Comparison of ENCODE assay signal across 8 cellular contexts in genomic region chr21:25607151-25607811, GRCh38. TPM values are rescaled to one million over a fixed set of nuclear protein-coding genes. Genes with fewer than 3 reads are reported as not detected.
DNase-seq lines count a peak whose midpoint lies in the region; TF ChIP-seq lines count a peak whose summit lies in the region.

Gene MRPL39 (minus strand): TSS chr21:25607481. CDS start chr21:25607475, 6 bp downstream.

- H3K4me3 ChIP-seq in MM.1S (ENCODE audit: low read length) (peak within 1 kb of the TSS; percentile 91), neuronal stem cell (ENCODE audit: low read length in 2 of 2) (peak within 1 kb of the TSS; percentile 62 to 92)

- H3K9me3 ChIP-seq in MM.1S (replicated peaks; ENCODE audit: insufficient read depth, low read length) = no peaks in the 10 kb centered on the region
- H3K9me3 ChIP-seq in neuronal stem cell (replicated peaks in 1 of 2; ENCODE audit: control insufficient read depth in 2 of 2, insufficient read depth in 1 of 2, low read depth in 1 of 2, low read length in 2 of 2) = no peaks in the 10 kb centered on the region

- H3K4ac ChIP-seq in neuronal stem cell (ENCODE audit: low read length) = no peak within 1 kb of the TSS

- H3K4me1 ChIP-seq in MM.1S (ENCODE audit: low read length) (peaks cover 2% of the 10 kb centered on the region; the same call in 1 of the 2 replicates), neuronal stem cell (ENCODE audit: control insufficient read depth in 2 of 2, insufficient read depth in 1 of 2, low read depth in 1 of 2, low read length in 2 of 2) (peaks cover 0 to 3% of the 10 kb centered on the region in 2 donors)

- no CpG with 5 or more reads among the region's 57 CpGs for WGBS in neuronal stem cell (ENCODE audit: extremely low coverage in 2 of 2, insufficient read length in 2 of 2, insufficient replicate concordance in 1 of 2), 2 donors

- no peak within 1 kb of the TSS for H3K14ac ChIP-seq in neuronal stem cell (ENCODE audit: low read length)

- no peak within 1 kb of the TSS for H4K91ac ChIP-seq in neuronal stem cell (ENCODE audit: low read depth, low read length, poor library complexity)

- no peak within 1 kb of the TSS for H2BK120ac ChIP-seq in neuronal stem cell (ENCODE audit: low read depth, low read length)

- H3K27ac ChIP-seq in MM.1S (ENCODE audit: low read length) (peak within 1 kb of the TSS; percentile 48; the same call in 1 of the 2 replicates), neuronal stem cell (replicated peaks; ENCODE audit: low read length) (peak within 1 kb of the TSS; percentile 81)

- H3K18ac ChIP-seq in neuronal stem cell (ENCODE audit: low read length) = peak within 1 kb of the TSS; percentile 94

- H4K20me1 ChIP-seq in MM.1S (ENCODE audit: insufficient read depth, low read length) = no peaks in the 10 kb centered on the region

- peaks cover 30% of the 10 kb centered on the region for H3K79me2 ChIP-seq in MM.1S (ENCODE audit: low read length)

- DNase-seq in GF-D8 (lab: John Stamatoyannopoulos, UW) (peak; percentile 67), HCEC 1CT (peak; percentile 89), MM.1S (peak; percentile 92), SIG-M5 treated with dmso at 0.1 percent for 504 hours (lab: John Stamatoyannopoulos, UW; ENCODE audit: unreplicated experiment) (peak; percentile 86), foreskin melanocyte (peak; percentile 82), neuronal stem cell (ENCODE audit: low spot score) (peak; percentile 83)
- DNase-seq in activated gamma-delta T cell treated with anti-CD3 and anti-CD28 coated beads, Interleukin-2, amount 50 U/mL, for 16 hours (ENCODE audit: low read depth) = peak; percentile 80

- H2AFZ ChIP-seq in MM.1S (ENCODE audit: low read length) = peak within 1 kb of the TSS; percentile 99
- peak within 1 kb of the TSS; percentile 98 for H2AFZ ChIP-seq in neuronal stem cell (ENCODE audit: low read length)

- peak within 1 kb of the TSS; percentile 39 for H2BK15ac ChIP-seq in neuronal stem cell (ENCODE audit: low read length)

- no peak within 1 kb of the TSS for H2BK5ac ChIP-seq in neuronal stem cell (ENCODE audit: low read length)

- H3K9me2 ChIP-seq in MM.1S (replicated peaks; ENCODE audit: insufficient read depth, low read length) = no peaks in the 10 kb centered on the region

- H3K9ac ChIP-seq in MM.1S (ENCODE audit: low read length) (peak within 1 kb of the TSS; percentile 94), neuronal stem cell (ENCODE audit: low read depth, low read length, poor library complexity) (peak within 1 kb of the TSS; percentile 90)

- no peaks in the 10 kb centered on the region; the same call in 1 of the 2 replicates for H3K36me3 ChIP-seq in MM.1S (replicated peaks; ENCODE audit: insufficient read depth, low read length)
- H3K36me3 ChIP-seq in neuronal stem cell (replicated peaks in 1 of 2; ENCODE audit: control insufficient read depth in 2 of 2, insufficient read depth in 2 of 2, low read length in 2 of 2) = peaks cover 11 to 41% of the 10 kb centered on the region in 2 donors

- no peaks in the 10 kb centered on the region for H3K27me3 ChIP-seq in MM.1S (replicated peaks; ENCODE audit: insufficient read depth, low read length)
- no peaks in the 10 kb centered on the region for H3K27me3 ChIP-seq in neuronal stem cell (ENCODE audit: control insufficient read depth in 3 of 3, insufficient read depth in 3 of 3, low read depth in 1 of 3, low read length in 3 of 3)

- H3K4me2 ChIP-seq in MM.1S (ENCODE audit: low read depth, low read length) = peak within 1 kb of the TSS; percentile 92
- peak within 1 kb of the TSS; percentile 78 for H3K4me2 ChIP-seq in neuronal stem cell (ENCODE audit: insufficient read depth, low read length, poor library complexity, severe bottlenecking)

- H3F3A ChIP-seq in MM.1S (ENCODE audit: insufficient read depth, low read length) = no peaks in the 10 kb centered on the region

- TF ChIP-seq CTCF in MM.1S (IDR thresholded peaks at IDR 0.05; ENCODE audit: low read length) (peak; percentile 64), subcutaneous adipose tissue (IDR thresholded peaks at IDR 0.05; ENCODE audit: low read depth) (no peak)

- H2BK12ac ChIP-seq in neuronal stem cell (ENCODE audit: low read length) = no peak within 1 kb of the TSS

- no peak within 1 kb of the TSS for H4K8ac ChIP-seq in neuronal stem cell (ENCODE audit: low read depth, low read length)

- H2AK5ac ChIP-seq in neuronal stem cell (ENCODE audit: low read depth, low read length) = no peak within 1 kb of the TSS

- H3K23ac ChIP-seq in neuronal stem cell (ENCODE audit: low read depth, low read length, poor library complexity) = peak within 1 kb of the TSS; percentile 99

- H3K79me1 ChIP-seq in neuronal stem cell (ENCODE audit: low read depth, low read length) = no peaks in the 10 kb centered on the region

RNA-seq across cellular contexts. Expression of gene MRPL39, which starts in this region (rescaled TPM):
- polyA plus RNA-seq in neuronal stem cell (2013, experiment 1 of 2) = 41.9 TPM
- polyA plus RNA-seq in neuronal stem cell (2013, experiment 2 of 2) = 42.4 TPM
- 10 to 100 TPM; 13.0 to 36.7 (median 16.2) TPM for total RNA-seq in subcutaneous adipose tissue

Comparison
In these comparisons a context has a peak if more than half of its experiments do, and no peak if none do; other contexts are left out.
1. Peak in every context shown above with its lines: DNase-seq, H3K4me3 ChIP-seq and H3K27ac ChIP-seq.